In genomic region chr11:75013051-75013450, GRCh38 we compare ENCODE assay signal across 1 cellular context.
TF ChIP-seq lines count a peak whose summit lies in the region.

No MANE protein-coding gene starts in this region.

TF ChIP-seq in K562, 482 proteins besides CTCF, POLR2A, EP300 and RAD21 (continued from another document and continues in another):
- TF ChIP-seq CUX1 (CRISPR knock-in tag; IDR thresholded peaks at IDR 0.05) (peak; percentile 68; the same call in 1 of the 2 replicates), GTF3C2 (IDR thresholded peaks at IDR 0.05; ENCODE audit: borderline replicate concordance, extremely low read depth, insufficient read length) (no peak), ASH1L (IDR thresholded peaks at IDR 0.05; ENCODE audit: borderline replicate concordance, low read depth, partially characterized antibody) (no peak), PCBP2 (IDR thresholded peaks at IDR 0.05; ENCODE audit: low read depth, low read length, poor library complexity, severe bottlenecking) (no peak), USF1 (CRISPR knock-in tag; IDR thresholded peaks at IDR 0.05) (no peak), BHLHE40 (IDR thresholded peaks at IDR 0.05; ENCODE audit: low read length) (no peak), ZNF121 (CRISPR knock-in tag; conservative IDR thresholded peaks at IDR 0.05) (no peak), RREB1 (CRISPR knock-in tag; IDR thresholded peaks at IDR 0.05) (no peak), JUN (IDR thresholded peaks at IDR 0.05; ENCODE audit: borderline replicate concordance, low read depth, low read length) (peak; percentile 11; the same call in 1 of the 2 replicates), JUN (CRISPR knock-in tag; IDR thresholded peaks at IDR 0.05; ENCODE audit: borderline replicate concordance) (no peak), MCM5 (IDR thresholded peaks at IDR 0.05; ENCODE audit: low read depth) (no peak), MYC (IDR thresholded peaks at IDR 0.05; ENCODE audit: low read depth, low read length) (no peak), MYC (CRISPR knock-in tag; IDR thresholded peaks at IDR 0.05; ENCODE audit: borderline replicate concordance, low read depth) (no peak), SMARCA5 (IDR thresholded peaks at IDR 0.05) (no peak), ZNF75A (CRISPR knock-in tag; IDR thresholded peaks at IDR 0.05) (no peak), PTRF (tag; IDR thresholded peaks at IDR 0.05) (no peak), TAF9B (IDR thresholded peaks at IDR 0.05; ENCODE audit: partially characterized antibody) (no peak), ELF2 (CRISPR knock-in tag; IDR thresholded peaks at IDR 0.05) (no peak), RFX1 (IDR thresholded peaks at IDR 0.05) (no peak), TOE1 (IDR thresholded peaks at IDR 0.05; ENCODE audit: borderline replicate concordance) (no peak), TOE1 (CRISPR knock-in tag; IDR thresholded peaks at IDR 0.05; ENCODE audit: borderline replicate concordance, low read depth) (no peak), ZNF780A (CRISPR knock-in tag; IDR thresholded peaks at IDR 0.05) (no peak), SRSF7 (optimal IDR thresholded peaks at IDR 0.05; ENCODE audit: low read depth, low read length) (no peak), ARID2 (IDR thresholded peaks at IDR 0.05) (no peak), ELK3 (CRISPR knock-in tag; IDR thresholded peaks at IDR 0.05) (no peak), SMAD1 (IDR thresholded peaks at IDR 0.05; ENCODE audit: low read depth, low read length, partially characterized antibody) (no peak), MGA (IDR thresholded peaks at IDR 0.05) (no peak)
